Comparison of ENCODE assay signal across 8 cellular contexts in the genomic region with DNA sequence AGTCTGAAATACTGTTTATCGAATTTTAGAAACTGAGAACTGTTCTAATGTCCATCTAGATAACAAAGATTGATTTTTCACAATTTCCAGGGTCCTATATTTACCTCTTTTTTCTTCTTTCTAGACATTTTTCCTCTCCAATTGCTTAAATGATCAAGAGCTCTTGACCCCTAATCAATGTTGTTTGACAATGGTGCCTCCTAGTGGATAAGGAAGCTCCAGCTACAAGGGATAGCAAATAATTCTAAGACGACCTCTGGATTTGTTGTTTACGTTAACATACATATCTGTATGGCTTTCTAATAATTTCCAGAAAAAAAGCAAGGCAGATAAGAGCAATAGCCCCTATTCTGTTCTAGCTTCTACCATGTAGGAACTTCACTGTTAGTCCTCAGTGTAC. TPM values are rescaled to one million over a fixed set of nuclear protein-coding genes. Genes with fewer than 3 reads are reported as not detected.
A peak's percentile ranks its signal among the peaks of the same experiment; 100 is the strongest.
DNase-seq lines count a peak whose midpoint lies in the region; ATAC-seq and TF ChIP-seq lines count a peak whose summit lies in the region.

No MANE protein-coding gene starts in this region.

- WGBS in body of pancreas, 2 donors: 53 to 57% methylated on average over 3 of the region's 3 CpGs

- H4K20me1 ChIP-seq in DND-41 (ENCODE audit: insufficient read depth, low read length): no peaks in the 10 kb centered on the region; the same call in 1 of the 2 replicates

- ATAC-seq in DND-41 (ENCODE audit: insufficient read depth, low read depth): no peak
- ATAC-seq in body of pancreas: no peak
- ATAC-seq in HG03280 (IDR thresholded peaks at IDR 0.05; ENCODE audit: unreplicated experiment): no peak
- no peak for ATAC-seq in GM18498 (IDR thresholded peaks at IDR 0.05; ENCODE audit: unreplicated experiment)

- peak; percentile 46 for TF ChIP-seq CTCF in DND-41 (IDR thresholded peaks at IDR 0.05; ENCODE audit: borderline replicate concordance, extremely low read depth, low read length, poor library complexity, severe bottlenecking)
- peak in 6 of 7 experiments; percentile 24 to 48 (median 41) for TF ChIP-seq CTCF in body of pancreas (IDR thresholded peaks at IDR 0.05)

- H3K36me3 ChIP-seq in DND-41 (ENCODE audit: insufficient read depth, low read length) (no peaks in the 10 kb centered on the region), body of pancreas (replicated peaks in 1 of 2; ENCODE audit: insufficient read depth in 1 of 2, low read depth in 2 of 2) (no peaks in the 10 kb centered on the region), MG63 (no peaks in the 10 kb centered on the region)

- no peaks in the 10 kb centered on the region for H3K27me3 ChIP-seq in DND-41 (ENCODE audit: insufficient read depth, low read length, poor library complexity)
- no peaks in the 10 kb centered on the region for H3K27me3 ChIP-seq in body of pancreas
- H3K27me3 ChIP-seq in MG63: no peaks in the 10 kb centered on the region

- H3K4me1 ChIP-seq in DND-41 (ENCODE audit: insufficient read depth, low read length) (no peaks in the 10 kb centered on the region), body of pancreas (peaks cover 16% of the 10 kb centered on the region)

- H3K9me3 ChIP-seq in DND-41 (ENCODE audit: insufficient read depth, low read length, severe bottlenecking) (no peaks in the 10 kb centered on the region), body of pancreas (no peaks in the 10 kb centered on the region), MG63 (no peaks in the 10 kb centered on the region)

- no peak for TF ChIP-seq POLR2A in body of pancreas (IDR thresholded peaks at IDR 0.05)

- H3K27ac ChIP-seq in DND-41 (ENCODE audit: low read length) (no peak overlapping the region), body of pancreas (no peak overlapping the region)

- DNase-seq in DND-41 (no peak), body of pancreas (no peak), lung microvascular endothelial cell (ENCODE audit: low read depth in 2 of 2) (peak; percentile 52 to 53), MG63 (no peak), SW 1271 (lab: John Stamatoyannopoulos, UW) (no peak)
- peak; percentile 9 for DNase-seq in Jurkat, Clone E6-1 (ENCODE audit: low read depth, low spot score)

- H3K79me2 ChIP-seq in DND-41 (ENCODE audit: insufficient read depth, low read length): peaks cover 61% of the 10 kb centered on the region

- H2AFZ ChIP-seq in DND-41 (ENCODE audit: low read depth, low read length): no peak overlapping the region

- H3K4me2 ChIP-seq in DND-41 (ENCODE audit: insufficient read depth, low read length): no peak overlapping the region

- intact Hi-C loops in body of pancreas (cut with DNase I): no loop called here

- no peak overlapping the region for H3K9ac ChIP-seq in DND-41 (ENCODE audit: low read depth, low read length)

- H3K4me3 ChIP-seq in DND-41 (ENCODE audit: low read depth in 1 of 2, low read length in 2 of 2) (no peak overlapping the region), body of pancreas (no peak overlapping the region), MG63 (no peak overlapping the region)
- H3K4me3 ChIP-seq in Jurkat, Clone E6-1 (ENCODE audit: low read length): no peak overlapping the region

RNA-seq across cellular contexts. Expression of a gene that starts 35.8 kb away (rescaled TPM):
- not detected for polyA plus RNA-seq in Jurkat, Clone E6-1 (2012; ENCODE audit: insufficient read depth, insufficient read length)
- total RNA-seq in body of pancreas (under 1 TPM in 1 of 2 donors, not detected in 1; 0.52 TPM), lung microvascular endothelial cell (not detected in 2 replicates)
- total RNA-seq in MG63 (2014; rRNA removed; shearing (Covaris generic); ENCODE audit: low replicate concordance): not detected in 2 replicates

Comparison
In these comparisons a context has a peak if more than half of its experiments do, and no peak if none do; other contexts are left out.
1. DNase-seq: peak in Jurkat, Clone E6-1 (single experiment) and lung microvascular endothelial cell (2 of 2); none in DND-41 (single experiment), body of pancreas (0 of 4), MG63 (single experiment) and SW 1271 (0 of 2).